Comparison of ENCODE assay signal across 12 cellular contexts in the genomic region with DNA sequence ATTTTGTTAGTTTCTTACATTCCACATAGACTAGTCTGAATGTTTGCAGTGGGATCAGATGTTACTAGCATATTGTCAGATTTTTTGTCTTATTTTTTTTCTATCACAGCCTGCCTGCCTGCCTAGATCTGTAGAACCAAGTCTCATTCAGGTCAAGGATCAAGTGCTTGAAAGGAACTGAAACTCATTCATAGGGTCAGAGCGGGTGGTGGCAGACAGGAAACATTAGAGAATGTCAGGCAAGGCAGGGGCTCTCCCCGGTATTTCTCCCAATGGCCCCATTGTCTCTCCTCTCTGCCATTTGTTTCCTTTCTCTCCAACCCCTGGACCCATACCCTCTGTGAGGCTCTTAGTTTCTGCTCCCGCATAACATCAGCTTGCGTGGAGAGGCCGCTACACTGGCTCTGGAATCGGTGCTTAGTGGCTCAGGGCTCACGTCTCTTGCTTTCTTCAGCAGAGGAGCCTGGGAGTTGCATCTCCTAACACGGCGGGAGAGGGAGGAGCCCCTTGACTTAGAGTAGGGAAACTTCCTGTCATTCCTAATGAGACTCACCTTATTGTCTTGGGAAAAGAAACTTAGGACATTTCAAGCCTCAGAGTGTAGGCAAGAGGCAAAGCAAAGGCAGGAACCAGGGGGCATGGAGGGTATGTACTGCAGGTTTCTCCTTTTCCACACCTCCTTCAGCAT. TPM values are rescaled to one million over a fixed set of nuclear protein-coding genes. Genes with fewer than 3 reads are reported as not detected.
DNase-seq lines count a peak whose midpoint lies in the region; ATAC-seq and TF ChIP-seq lines count a peak whose summit lies in the region.
"Had no signal": no experiment of that assay in that cellular context is flagged by ENCODE, and none has a peak within 500 bp of the region (broad histone marks: within the 10 kb centered on the region; RNA-seq: fewer than 3 reads in every experiment).

No MANE protein-coding gene starts in this region.

- H3K36me3 ChIP-seq in esophagus squamous epithelium = no peaks in the 10 kb centered on the region
- H3K36me3 ChIP-seq: thoracic aorta had no signal

- peak; percentile 84 for ATAC-seq in GM19043 (IDR thresholded peaks at IDR 0.05; ENCODE audit: low read depth, unreplicated experiment)
- peak; percentile 82 for ATAC-seq in HG02870 (IDR thresholded peaks at IDR 0.05; ENCODE audit: unreplicated experiment)

- TF ChIP-seq CTCF in NB4 (IDR thresholded peaks at IDR 0.05; ENCODE audit: low read depth, low read length) = no peak
- TF ChIP-seq CTCF in esophagus squamous epithelium (IDR thresholded peaks at IDR 0.05) = no peak

- 68 to 77% methylated on average over 4 to 7 of the region's 9 CpGs for WGBS in esophagus squamous epithelium, 2 donors

- H3K9me3 ChIP-seq in esophagus squamous epithelium = no peaks in the 10 kb centered on the region
- H3K9me3 ChIP-seq: thoracic aorta had no signal

- DNase-seq in Ammon's horn (ENCODE audit: low spot score) (peak; percentile 52), NB4 (ENCODE audit: low read depth) (peak; percentile 11), DMS153 treated with DMSO at 0.1 percent for 48 hours (lab: John Stamatoyannopoulos, UW; ENCODE audit: unreplicated experiment) (no peak), EL (no peak), esophagus squamous epithelium (lab: John Stamatoyannopoulos, UW) (no peak)
- no peak for DNase-seq in stimulated activated CD4-positive, alpha-beta T cell treated with anti-CD3 and anti-CD28 coated beads, Interleukin-15, amount 100 ng/mL, for 24 hours
- DNase-seq: activated CD4-positive, alpha-beta T cell treated with anti-CD3 and anti-CD28 coated beads, Interleukin-2, amount 50 U/mL, for 1 hour; cerebellar nuclear complex; NCI-H69 had no signal

- peaks cover 0 to 6% (median 0%) of the 10 kb centered on the region in 4 donors for H3K27me3 ChIP-seq in esophagus squamous epithelium

- peaks cover 0 to 2% (median 0%) of the 10 kb centered on the region in 3 donors for H3K4me1 ChIP-seq in esophagus squamous epithelium

- no peak overlapping the region for H3K27ac ChIP-seq in esophagus squamous epithelium
- H3K27ac ChIP-seq: thoracic aorta had no signal

- TF ChIP-seq POLR2A in NB4 (IDR thresholded peaks at IDR 0.05; ENCODE audit: extremely low read depth, insufficient read length) (no peak), esophagus squamous epithelium (IDR thresholded peaks at IDR 0.05) (no peak)

- no peak overlapping the region for H3K4me3 ChIP-seq in NB4 (ENCODE audit: low read depth, low read length)
- no peak overlapping the region for H3K4me3 ChIP-seq in esophagus squamous epithelium
- H3K4me3 ChIP-seq: thoracic aorta had no signal

- intact Hi-C loops in esophagus squamous epithelium (cut with DNase I) = no loop called here

RNA-seq across cellular contexts. Expression of a gene that starts 35.6 kb away (rescaled TPM):
- total RNA-seq in esophagus squamous epithelium = 10 to 100 TPM in 2 of 4 donors, 1 to 10 TPM in 2; 5.0 to 16.6 (median 9.7) TPM

Comparison
In these comparisons a context has a peak if more than half of its experiments do, and no peak if none do; other contexts are left out.
1. DNase-seq: peak in Ammon's horn (single experiment) and NB4 (single experiment); none in DMS153 treated with DMSO at 0.1 percent for 48 hours (single experiment), stimulated activated CD4-positive, alpha-beta T cell treated with anti-CD3 and anti-CD28 coated beads, Interleukin-15, amount 100 ng/mL, for 24 hours (single experiment), EL (single experiment) and esophagus squamous epithelium (single experiment).